ENCODE assay signal across 8 cellular contexts in the genomic region with DNA sequence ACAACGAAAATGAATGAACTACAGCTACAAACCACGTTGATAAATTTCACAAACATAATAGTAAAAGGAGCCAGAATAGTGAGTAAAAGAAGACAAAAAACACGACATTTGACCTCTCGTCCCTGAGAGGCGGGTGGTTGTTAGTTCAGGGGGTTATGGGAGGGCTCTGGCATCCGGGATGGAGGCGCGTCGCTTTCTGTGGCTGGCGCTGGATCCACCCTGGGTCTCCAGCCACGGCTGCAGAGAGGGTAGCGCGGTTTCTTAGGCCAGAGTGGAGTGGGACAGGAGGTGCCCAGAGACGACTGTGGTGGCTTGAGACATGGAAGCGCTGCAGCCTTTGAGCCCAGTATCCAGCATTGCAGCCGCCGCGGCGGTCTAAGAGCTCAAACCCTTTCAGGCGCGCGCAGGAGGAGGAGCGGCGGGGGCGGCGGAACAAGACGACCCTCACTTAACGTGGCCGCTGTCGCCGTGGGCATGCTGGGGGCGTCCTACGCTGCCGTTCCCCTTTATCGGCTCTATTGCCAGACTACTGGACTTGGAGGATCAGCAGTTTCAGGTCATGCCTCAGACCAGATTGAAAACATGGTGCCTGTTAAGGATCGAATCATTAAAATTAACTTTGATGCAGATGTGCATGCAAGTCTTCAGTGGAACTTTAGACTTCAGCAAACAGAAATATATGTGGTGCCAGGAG. TPM values are rescaled to one million over a fixed set of nuclear protein-coding genes. Genes with fewer than 3 reads are reported as not detected.
DNase-seq lines count a peak whose midpoint lies in the region; ATAC-seq and TF ChIP-seq lines count a peak whose summit lies in the region.
"Had no signal": no experiment of that assay in that cellular context is flagged by ENCODE, and none has a peak within 500 bp of the region (broad histone marks: within the 10 kb centered on the region; RNA-seq: fewer than 3 reads in every experiment).

No MANE protein-coding gene starts in this region.

- ATAC-seq in GM23338: peak; percentile 57
- peak; percentile 64 for ATAC-seq in SK-N-SH treated with all-trans-retinoic acid at 6 μM for 48 hours
- ATAC-seq in GM19035 (IDR thresholded peaks at IDR 0.05; ENCODE audit: unreplicated experiment): no peak
- no peak for ATAC-seq in HG02840 (IDR thresholded peaks at IDR 0.05; ENCODE audit: low FRiP score, unreplicated experiment)

- TF ChIP-seq EP300 in sigmoid colon (IDR thresholded peaks at IDR 0.05): no peak

- intact Hi-C loops in sigmoid colon (cut with DNase I): no loop called here

- H3K36me3 ChIP-seq in GM23338 (ENCODE audit: insufficient read depth): no peaks in the 10 kb centered on the region
- no peaks in the 10 kb centered on the region for H3K36me3 ChIP-seq in sigmoid colon

- peaks cover 9% of the 10 kb centered on the region; the same call in 2 of the 3 replicates for H3K9me3 Mint-ChIP-seq in GM23338

- peak overlapping the region; percentile 81 for H3K4me2 ChIP-seq in GM23338

- H3K4me3 ChIP-seq in GM23338 (peak overlapping the region; percentile 70), fibroblast of mammary gland (ENCODE audit: control insufficient read depth, low read depth, low read length) (peak overlapping the region; percentile 48), sigmoid colon (peak overlapping the region in 3 of 4 donors; percentile 14 to 37 (median 36))
- H3K4me3 ChIP-seq: lung had no signal

- no peaks in the 10 kb centered on the region; the same call in 1 of the 2 replicates for H3K9me2 ChIP-seq in GM23338 (ENCODE audit: insufficient read depth)

- H3K79me2 ChIP-seq in GM23338 (replicated peaks; ENCODE audit: insufficient read depth): no peaks in the 10 kb centered on the region

- TF ChIP-seq CTCF in GM23338 (conservative IDR thresholded peaks at IDR 0.05; ENCODE audit: low read depth in 2 of 2) (no peak), fibroblast of mammary gland (conservative IDR thresholded peaks at IDR 0.05; ENCODE audit: control insufficient read depth, insufficient read depth, low read depth, low read length) (no peak), sigmoid colon (IDR thresholded peaks at IDR 0.05) (no peak)

- H3K4me1 ChIP-seq in GM23338 (ENCODE audit: insufficient read depth) (0 out of 2 replicates have a peak, but pooled peaks cover 3% of the 10 kb centered on the region), sigmoid colon (peaks cover 0 to 14% (median 9%) of the 10 kb centered on the region in 4 donors)

- DNase-seq in GM23338 (ENCODE audit: low spot score) (peak; percentile 68), fibroblast of mammary gland (ENCODE audit: low read depth) (peak; percentile 4), sigmoid colon (no peak)
- no peak for DNase-seq in activated effector memory CD4-positive, alpha-beta T cell treated with anti-CD3 and anti-CD28 coated beads, Interleukin-2, amount 50 U/mL, for 16 hours

- H2AFZ ChIP-seq in GM23338: peak overlapping the region; percentile 100

- TF ChIP-seq POLR2A in sigmoid colon (IDR thresholded peaks at IDR 0.05): no peak

- H3K4me1 Mint-ChIP-seq in GM23338: peaks cover 10% of the 10 kb centered on the region

- H3F3A ChIP-seq in GM23338 (replicated peaks; ENCODE audit: low read depth): no peaks in the 10 kb centered on the region

- WGBS in sigmoid colon, 2 donors: 4 to 15% methylated on average over 36 of the region's 36 CpGs

- peaks cover 9% of the 10 kb centered on the region for H3K27me3 Mint-ChIP-seq in GM23338 (ENCODE audit: insufficient read depth, low read depth, poor library complexity)

- H4K20me1 ChIP-seq in GM23338 (replicated peaks; ENCODE audit: insufficient read depth): no peaks in the 10 kb centered on the region

- peaks cover 0 to 6% (median 0%) of the 10 kb centered on the region in 4 donors for H3K9me3 ChIP-seq in sigmoid colon

- no peaks in the 10 kb centered on the region; the same call in 2 of the 3 replicates for H3K36me3 Mint-ChIP-seq in GM23338 (ENCODE audit: low read depth)

- H3K27me3 ChIP-seq in GM23338 (ENCODE audit: insufficient read depth) (no peaks in the 10 kb centered on the region), sigmoid colon (peaks cover 0 to 57% (median 14%) of the 10 kb centered on the region in 3 donors)

- H3K4me3 Mint-ChIP-seq in GM23338: peak overlapping the region; percentile 95

- no peak overlapping the region for H3K27ac ChIP-seq in GM23338 (ENCODE audit: low read depth)
- H3K27ac ChIP-seq in sigmoid colon: no peak overlapping the region

- peak overlapping the region; percentile 91 for H3K27ac Mint-ChIP-seq in GM23338

TF ChIP-seq in GM23338, 12 proteins besides CTCF, POLR2A, EP300 and RAD21:
- TF ChIP-seq POLR2AphosphoS5 (IDR thresholded peaks at IDR 0.05; ENCODE audit: low read depth): peak; percentile 56
- no peak for TF ChIP-seq EZH2phosphoT487 (IDR thresholded peaks at IDR 0.05; ENCODE audit: unreplicated experiment)
- TF ChIP-seq, protein P1, sequence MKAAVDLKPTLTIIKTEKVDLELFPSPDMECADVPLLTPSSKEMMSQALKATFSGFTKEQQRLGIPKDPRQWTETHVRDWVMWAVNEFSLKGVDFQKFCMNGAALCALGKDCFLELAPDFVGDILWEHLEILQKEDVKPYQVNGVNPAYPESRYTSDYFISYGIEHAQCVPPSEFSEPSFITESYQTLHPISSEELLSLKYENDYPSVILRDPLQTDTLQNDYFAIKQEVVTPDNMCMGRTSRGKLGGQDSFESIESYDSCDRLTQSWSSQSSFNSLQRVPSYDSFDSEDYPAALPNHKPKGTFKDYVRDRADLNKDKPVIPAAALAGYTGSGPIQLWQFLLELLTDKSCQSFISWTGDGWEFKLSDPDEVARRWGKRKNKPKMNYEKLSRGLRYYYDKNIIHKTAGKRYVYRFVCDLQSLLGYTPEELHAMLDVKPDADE (IDR thresholded peaks at IDR 0.05): no peak
- TF ChIP-seq JUNB (IDR thresholded peaks at IDR 0.05; ENCODE audit: unreplicated experiment): no peak
TF ChIP-seq in GM23338: peak in this region for 1.

TF ChIP-seq in SK-N-SH treated with all-trans-retinoic acid at 6 μM for 48 hours, 23 proteins besides CTCF, POLR2A, EP300 and RAD21:
- TF ChIP-seq, protein P2, sequence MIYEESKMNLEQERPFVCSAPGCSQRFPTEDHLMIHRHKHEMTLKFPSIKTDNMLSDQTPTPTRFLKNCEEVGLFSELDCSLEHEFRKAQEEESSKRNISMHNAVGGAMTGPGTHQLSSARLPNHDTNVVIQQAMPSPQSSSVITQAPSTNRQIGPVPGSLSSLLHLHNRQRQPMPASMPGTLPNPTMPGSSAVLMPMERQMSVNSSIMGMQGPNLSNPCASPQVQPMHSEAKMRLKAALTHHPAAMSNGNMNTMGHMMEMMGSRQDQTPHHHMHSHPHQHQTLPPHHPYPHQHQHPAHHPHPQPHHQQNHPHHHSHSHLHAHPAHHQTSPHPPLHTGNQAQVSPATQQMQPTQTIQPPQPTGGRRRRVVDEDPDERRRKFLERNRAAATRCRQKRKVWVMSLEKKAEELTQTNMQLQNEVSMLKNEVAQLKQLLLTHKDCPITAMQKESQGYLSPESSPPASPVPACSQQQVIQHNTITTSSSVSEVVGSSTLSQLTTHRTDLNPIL (CRISPR knock-in tag; IDR thresholded peaks at IDR 0.05; ENCODE audit: low read depth): no peak
- TF ChIP-seq, protein P3, sequence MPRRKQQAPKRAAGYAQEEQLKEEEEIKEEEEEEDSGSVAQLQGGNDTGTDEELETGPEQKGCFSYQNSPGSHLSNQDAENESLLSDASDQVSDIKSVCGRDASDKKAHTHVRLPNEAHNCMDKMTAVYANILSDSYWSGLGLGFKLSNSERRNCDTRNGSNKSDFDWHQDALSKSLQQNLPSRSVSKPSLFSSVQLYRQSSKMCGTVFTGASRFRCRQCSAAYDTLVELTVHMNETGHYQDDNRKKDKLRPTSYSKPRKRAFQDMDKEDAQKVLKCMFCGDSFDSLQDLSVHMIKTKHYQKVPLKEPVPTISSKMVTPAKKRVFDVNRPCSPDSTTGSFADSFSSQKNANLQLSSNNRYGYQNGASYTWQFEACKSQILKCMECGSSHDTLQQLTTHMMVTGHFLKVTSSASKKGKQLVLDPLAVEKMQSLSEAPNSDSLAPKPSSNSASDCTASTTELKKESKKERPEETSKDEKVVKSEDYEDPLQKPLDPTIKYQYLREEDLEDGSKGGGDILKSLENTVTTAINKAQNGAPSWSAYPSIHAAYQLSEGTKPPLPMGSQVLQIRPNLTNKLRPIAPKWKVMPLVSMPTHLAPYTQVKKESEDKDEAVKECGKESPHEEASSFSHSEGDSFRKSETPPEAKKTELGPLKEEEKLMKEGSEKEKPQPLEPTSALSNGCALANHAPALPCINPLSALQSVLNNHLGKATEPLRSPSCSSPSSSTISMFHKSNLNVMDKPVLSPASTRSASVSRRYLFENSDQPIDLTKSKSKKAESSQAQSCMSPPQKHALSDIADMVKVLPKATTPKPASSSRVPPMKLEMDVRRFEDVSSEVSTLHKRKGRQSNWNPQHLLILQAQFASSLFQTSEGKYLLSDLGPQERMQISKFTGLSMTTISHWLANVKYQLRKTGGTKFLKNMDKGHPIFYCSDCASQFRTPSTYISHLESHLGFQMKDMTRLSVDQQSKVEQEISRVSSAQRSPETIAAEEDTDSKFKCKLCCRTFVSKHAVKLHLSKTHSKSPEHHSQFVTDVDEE (CRISPR knock-in tag; IDR thresholded peaks at IDR 0.05): 0 out of 2 replicates have a peak, but pooled peaks have one; percentile 49
- 0 out of 2 replicates have a peak, but pooled peaks have one; percentile 63 for TF ChIP-seq ZFP3 (CRISPR knock-in tag; IDR thresholded peaks at IDR 0.05)

RNA-seq across cellular contexts. Expression of a gene that starts 3.7 kb away (rescaled TPM):
- total RNA-seq in GM23338 (2014; rRNA removed; shearing (Covaris generic)): 3.1 and 7.8 TPM in 2 replicates
- polyA plus RNA-seq in GM23338 (2016; fragmentation: Nextera tagmentation; extraction: Ambion mirVana) (0.30 and 1.9 TPM in 2 replicates), sigmoid colon (1 to 10 TPM in 1 of 3 donors, under 1 TPM in 1, not detected in 1; 0.79 to 4.2 TPM)
- 1 to 10 TPM; 1.8 to 3.9 (median 2.5) TPM for total RNA-seq in sigmoid colon

RNA-seq across cellular contexts. Expression of a gene that starts 47.4 kb away (rescaled TPM):
- total RNA-seq in GM23338 (2014; rRNA removed; shearing (Covaris generic)): 5.7 and 7.3 TPM in 2 replicates
- polyA plus RNA-seq in GM23338 (2016; fragmentation: Nextera tagmentation; extraction: Ambion mirVana) (1.9 and 2.0 TPM in 2 replicates), sigmoid colon (1 to 10 TPM; 1.4 to 2.8 (median 2.4) TPM)
- total RNA-seq in sigmoid colon: 1 to 10 TPM; 6.1 to 7.5 (median 6.8) TPM

Comparison
In these comparisons a context has a peak if more than half of its experiments do, and no peak if none do; other contexts are left out.
1. ATAC-seq: peak in GM23338 (single experiment) and SK-N-SH treated with all-trans-retinoic acid at 6 μM for 48 hours (single experiment); none in GM19035 (single experiment) and HG02840 (single experiment).
2. DNase-seq: peak in GM23338 (single experiment) and fibroblast of mammary gland (single experiment); none in sigmoid colon (single experiment) and activated effector memory CD4-positive, alpha-beta T cell treated with anti-CD3 and anti-CD28 coated beads, Interleukin-2, amount 50 U/mL, for 16 hours (single experiment).
3. Peak in every context shown above with its lines, with median percentiles within 50 percentile points of each other: H3K4me3 ChIP-seq.